In genomic region chr19:28028881-28029280, GRCh38 we compare ENCODE assay signal across 26 cellular contexts.
"Had no signal": no experiment of that assay in that cellular context is flagged by ENCODE, and none has a peak within 500 bp of the region (broad histone marks: within the 10 kb centered on the region; RNA-seq: fewer than 3 reads in every experiment).

No MANE protein-coding gene starts in this region.

- H3K27me3 ChIP-seq: left lung, ovary, tibial nerve, vagina had no signal

- H3K4me1 ChIP-seq: left lung, prostate gland, tibial nerve, vagina had no signal

- H3K36me3 ChIP-seq: left lung, ovary, prostate gland, tibial nerve, vagina had no signal

- ATAC-seq: left colon; left lung; mucosa of descending colon; naive thymus-derived CD4-positive, alpha-beta T cell; natural killer cell treated with Interleukin-12 subunit alpha and Interleukin-12 subunit beta and Interleukin-15 and Interleukin-18, amount 100 ng/mL, for 72 hours; right cardiac atrium; sciatic nerve had no signal

- H3K4me3 ChIP-seq: left lung, lung, mucosa of descending colon, ovary, prostate gland, skin epidermis, tibial nerve, vagina had no signal

- H3K27ac ChIP-seq: left lung, ovary, prostate gland, skin epidermis, tibial nerve, vagina had no signal

- FAIRE-seq: islet of Langerhans had no signal

- DNase-seq: hypothalamus; immature natural killer cell; kidney; left colon; left lung; midbrain; mucosa of descending colon; naive thymus-derived CD4-positive, alpha-beta T cell; ovary; posterior cingulate gyrus; retina; right cardiac atrium; stimulated activated CD4-positive, alpha-beta T cell treated with anti-CD3 and anti-CD28 coated beads, Interleukin-12 subunit alpha, Interleukin-12 subunit beta, amount 100 ng/mL, for 4 hours; stimulated activated CD4-positive, alpha-beta T cell treated with anti-CD3 and anti-CD28 coated beads, Interleukin-15, amount 100 ng/mL, for 24 hours; stimulated activated CD4-positive, alpha-beta T cell treated with anti-CD3 and anti-CD28 coated beads, Interleukin-2, amount 100 ng/mL, for 24 hours; stimulated activated CD4-positive, alpha-beta T cell treated with anti-CD3 and anti-CD28 coated beads, Interleukin-4, amount 100 ng/mL, for 1 hour; stimulated activated naive CD4-positive, alpha-beta T cell; substantia nigra had no signal

- H3K9me3 ChIP-seq: mucosa of descending colon, ovary, prostate gland, vagina had no signal
